1 cellular context compared by ENCODE assay signal in the genomic region with DNA sequence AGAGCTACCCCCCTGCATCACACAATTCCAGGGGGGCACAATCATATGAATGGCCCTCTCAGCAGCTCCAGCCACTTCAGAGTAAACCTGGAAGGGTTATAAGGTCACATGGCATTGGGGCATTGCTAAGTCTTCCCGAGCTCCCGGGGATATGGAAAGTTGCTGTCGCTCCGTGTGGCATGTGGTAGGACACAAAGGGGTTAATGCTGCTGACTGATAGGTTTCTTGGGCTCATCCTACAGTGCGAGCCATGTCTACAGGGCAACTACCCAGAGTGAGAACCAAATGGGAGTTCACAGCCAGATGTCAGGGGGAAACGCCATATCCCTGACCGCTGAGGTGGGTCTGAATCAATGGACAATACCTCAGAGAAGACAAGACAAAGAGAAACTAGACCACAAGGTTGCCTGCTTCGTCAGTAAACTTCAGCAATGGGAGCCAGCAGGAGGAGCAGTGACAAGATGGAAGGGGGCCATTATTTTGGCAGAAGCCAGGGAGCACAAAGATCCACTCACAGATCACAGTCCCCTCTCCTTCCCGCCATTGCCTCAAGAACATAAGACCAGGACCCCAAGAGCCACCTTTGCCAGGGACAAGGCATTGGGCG.
TF ChIP-seq lines count a peak whose summit lies in the region.

No MANE protein-coding gene starts in this region.

TF ChIP-seq in GM23338, 12 proteins besides CTCF, POLR2A, EP300 and RAD21 (continued from another document):
- TF ChIP-seq, protein P1, sequence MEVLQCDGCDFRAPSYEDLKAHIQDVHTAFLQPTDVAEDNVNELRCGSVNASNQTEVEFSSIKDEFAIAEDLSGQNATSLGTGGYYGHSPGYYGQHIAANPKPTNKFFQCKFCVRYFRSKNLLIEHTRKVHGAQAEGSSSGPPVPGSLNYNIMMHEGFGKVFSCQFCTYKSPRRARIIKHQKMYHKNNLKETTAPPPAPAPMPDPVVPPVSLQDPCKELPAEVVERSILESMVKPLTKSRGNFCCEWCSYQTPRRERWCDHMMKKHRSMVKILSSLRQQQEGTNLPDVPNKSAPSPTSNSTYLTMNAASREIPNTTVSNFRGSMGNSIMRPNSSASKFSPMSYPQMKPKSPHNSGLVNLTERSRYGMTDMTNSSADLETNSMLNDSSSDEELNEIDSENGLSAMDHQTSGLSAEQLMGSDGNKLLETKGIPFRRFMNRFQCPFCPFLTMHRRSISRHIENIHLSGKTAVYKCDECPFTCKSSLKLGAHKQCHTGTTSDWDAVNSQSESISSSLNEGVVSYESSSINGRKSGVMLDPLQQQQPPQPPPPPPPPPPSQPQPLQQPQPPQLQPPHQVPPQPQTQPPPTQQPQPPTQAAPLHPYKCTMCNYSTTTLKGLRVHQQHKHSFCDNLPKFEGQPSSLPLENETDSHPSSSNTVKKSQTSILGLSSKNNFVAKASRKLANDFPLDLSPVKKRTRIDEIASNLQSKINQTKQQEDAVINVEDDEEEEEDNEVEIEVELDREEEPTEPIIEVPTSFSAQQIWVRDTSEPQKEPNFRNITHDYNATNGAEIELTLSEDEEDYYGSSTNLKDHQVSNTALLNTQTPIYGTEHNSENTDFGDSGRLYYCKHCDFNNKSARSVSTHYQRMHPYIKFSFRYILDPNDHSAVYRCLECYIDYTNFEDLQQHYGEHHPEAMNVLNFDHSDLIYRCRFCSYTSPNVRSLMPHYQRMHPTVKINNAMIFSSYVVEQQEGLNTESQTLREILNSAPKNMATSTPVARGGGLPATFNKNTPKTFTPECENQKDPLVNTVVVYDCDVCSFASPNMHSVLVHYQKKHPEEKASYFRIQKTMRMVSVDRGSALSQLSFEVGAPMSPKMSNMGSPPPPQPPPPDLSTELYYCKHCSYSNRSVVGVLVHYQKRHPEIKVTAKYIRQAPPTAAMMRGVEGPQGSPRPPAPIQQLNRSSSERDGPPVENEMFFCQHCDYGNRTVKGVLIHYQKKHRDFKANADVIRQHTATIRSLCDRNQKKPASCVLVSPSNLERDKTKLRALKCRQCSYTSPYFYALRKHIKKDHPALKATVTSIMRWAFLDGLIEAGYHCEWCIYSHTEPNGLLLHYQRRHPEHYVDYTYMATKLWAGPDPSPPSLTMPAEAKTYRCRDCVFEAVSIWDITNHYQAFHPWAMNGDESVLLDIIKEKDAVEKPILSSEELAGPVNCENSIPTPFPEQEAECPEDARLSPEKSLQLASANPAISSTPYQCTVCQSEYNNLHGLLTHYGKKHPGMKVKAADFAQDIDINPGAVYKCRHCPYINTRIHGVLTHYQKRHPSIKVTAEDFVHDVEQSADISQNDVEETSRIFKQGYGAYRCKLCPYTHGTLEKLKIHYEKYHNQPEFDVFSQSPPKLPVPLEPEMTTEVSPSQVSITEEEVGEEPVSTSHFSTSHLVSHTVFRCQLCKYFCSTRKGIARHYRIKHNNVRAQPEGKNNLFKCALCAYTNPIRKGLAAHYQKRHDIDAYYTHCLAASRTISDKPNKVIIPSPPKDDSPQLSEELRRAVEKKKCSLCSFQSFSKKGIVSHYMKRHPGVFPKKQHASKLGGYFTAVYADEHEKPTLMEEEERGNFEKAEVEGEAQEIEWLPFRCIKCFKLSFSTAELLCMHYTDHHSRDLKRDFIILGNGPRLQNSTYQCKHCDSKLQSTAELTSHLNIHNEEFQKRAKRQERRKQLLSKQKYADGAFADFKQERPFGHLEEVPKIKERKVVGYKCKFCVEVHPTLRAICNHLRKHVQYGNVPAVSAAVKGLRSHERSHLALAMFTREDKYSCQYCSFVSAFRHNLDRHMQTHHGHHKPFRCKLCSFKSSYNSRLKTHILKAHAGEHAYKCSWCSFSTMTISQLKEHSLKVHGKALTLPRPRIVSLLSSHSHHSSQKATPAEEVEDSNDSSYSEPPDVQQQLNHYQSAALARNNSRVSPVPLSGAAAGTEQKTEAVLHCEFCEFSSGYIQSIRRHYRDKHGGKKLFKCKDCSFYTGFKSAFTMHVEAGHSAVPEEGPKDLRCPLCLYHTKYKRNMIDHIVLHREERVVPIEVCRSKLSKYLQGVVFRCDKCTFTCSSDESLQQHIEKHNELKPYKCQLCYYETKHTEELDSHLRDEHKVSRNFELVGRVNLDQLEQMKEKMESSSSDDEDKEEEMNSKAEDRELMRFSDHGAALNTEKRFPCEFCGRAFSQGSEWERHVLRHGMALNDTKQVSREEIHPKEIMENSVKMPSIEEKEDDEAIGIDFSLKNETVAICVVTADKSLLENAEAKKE (CRISPR knock-in tag; IDR thresholded peaks at IDR 0.05) = no peak
- TF ChIP-seq POLR2AphosphoS5 (IDR thresholded peaks at IDR 0.05; ENCODE audit: low read depth) (no peak), CREB1 (CRISPR knock-in tag; IDR thresholded peaks at IDR 0.05; ENCODE audit: low read depth) (no peak), ZNF331 (CRISPR knock-in tag; IDR thresholded peaks at IDR 0.05; ENCODE audit: low read depth) (no peak), STAT1 (IDR thresholded peaks at IDR 0.05; ENCODE audit: unreplicated experiment) (no peak), NANOG (IDR thresholded peaks at IDR 0.05; ENCODE audit: borderline replicate concordance) (no peak), EZH2 (IDR thresholded peaks at IDR 0.05; ENCODE audit: low read depth, unreplicated experiment) (no peak)
- TF ChIP-seq, protein P2, sequence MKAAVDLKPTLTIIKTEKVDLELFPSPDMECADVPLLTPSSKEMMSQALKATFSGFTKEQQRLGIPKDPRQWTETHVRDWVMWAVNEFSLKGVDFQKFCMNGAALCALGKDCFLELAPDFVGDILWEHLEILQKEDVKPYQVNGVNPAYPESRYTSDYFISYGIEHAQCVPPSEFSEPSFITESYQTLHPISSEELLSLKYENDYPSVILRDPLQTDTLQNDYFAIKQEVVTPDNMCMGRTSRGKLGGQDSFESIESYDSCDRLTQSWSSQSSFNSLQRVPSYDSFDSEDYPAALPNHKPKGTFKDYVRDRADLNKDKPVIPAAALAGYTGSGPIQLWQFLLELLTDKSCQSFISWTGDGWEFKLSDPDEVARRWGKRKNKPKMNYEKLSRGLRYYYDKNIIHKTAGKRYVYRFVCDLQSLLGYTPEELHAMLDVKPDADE (IDR thresholded peaks at IDR 0.05) = no peak
